ENCODE assay signal across 8 cellular contexts in the genomic region with DNA sequence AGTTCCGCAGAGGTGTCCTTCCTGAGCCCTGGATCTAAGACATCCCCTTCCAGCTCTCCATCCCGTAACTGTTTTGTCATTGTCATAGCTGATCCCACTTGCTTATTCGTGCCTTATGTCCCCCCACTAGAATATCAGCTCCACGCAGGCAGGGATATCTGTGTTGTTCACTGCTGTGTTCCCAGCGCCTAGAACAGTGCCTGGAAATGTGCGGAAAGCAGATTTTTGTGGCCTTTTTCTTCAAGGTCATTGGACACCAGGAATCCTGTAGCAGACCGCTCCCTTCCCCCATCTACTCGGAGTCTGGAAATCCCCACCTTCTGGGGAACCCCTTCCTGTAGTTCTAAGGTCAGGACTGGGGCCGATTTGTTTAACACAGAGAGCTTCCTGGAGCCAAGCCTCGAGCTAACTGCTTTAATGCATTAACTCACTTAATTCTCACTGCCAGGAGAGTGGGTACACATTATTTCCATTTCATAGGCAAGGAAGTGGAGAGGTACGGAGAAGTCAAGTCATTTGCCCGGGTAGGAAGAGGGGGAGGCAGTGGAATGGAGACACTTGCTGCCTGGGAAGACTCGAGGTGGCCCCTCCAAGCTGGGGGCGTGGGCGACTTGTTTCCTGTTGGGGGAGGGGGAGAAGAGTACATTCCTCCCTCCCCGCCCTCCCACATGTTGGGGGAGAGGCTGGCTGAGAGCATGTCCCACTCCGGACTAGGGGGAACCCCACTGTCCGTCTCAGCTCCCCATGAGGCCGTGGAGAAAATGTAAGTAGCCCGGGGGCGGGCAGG. TPM values are rescaled to one million over a fixed set of nuclear protein-coding genes. Genes with fewer than 3 reads are reported as not detected.
DNase-seq lines count a peak whose midpoint lies in the region; ATAC-seq, FAIRE-seq and TF ChIP-seq lines count a peak whose summit lies in the region.

No MANE protein-coding gene starts in this region.

- FAIRE-seq in pancreas (lab: Jason Lieb, UNC) = no peak

- H3K27me3 ChIP-seq in pancreas (no peaks in the 10 kb centered on the region), upper lobe of right lung (no peaks in the 10 kb centered on the region)

- TF ChIP-seq CTCF in pancreas (IDR thresholded peaks at IDR 0.05) (no peak), upper lobe of right lung (IDR thresholded peaks at IDR 0.05) (no peak)

- H3K27ac ChIP-seq in pancreas = peak overlapping the region; percentile 12 to 89 (median 74)
- peak overlapping the region; percentile 84 for H3K27ac ChIP-seq in upper lobe of right lung

- H3K4me3 ChIP-seq in pancreas (peak overlapping the region in 3 of 4 donors; percentile 81 to 92 (median 91)), upper lobe of right lung (peak overlapping the region; percentile 88)

- H3K36me3 ChIP-seq in pancreas (no peaks in the 10 kb centered on the region), upper lobe of right lung (no peaks in the 10 kb centered on the region)

- peak in 60 of 76 experiments; percentile 9 to 79 (median 56) for DNase-seq in HUDEP-2 (lab: John Stamatoyannopoulos, UW; ENCODE audit: unreplicated experiment in 76 of 76)
- peak; percentile 79 to 83 for DNase-seq in activated CD4-positive, alpha-beta T cell treated with anti-CD3 and anti-CD28 coated beads, Interleukin-2, amount 50 U/mL, for 48 hours
- DNase-seq in erythroblast (lab: John Stamatoyannopoulos, UW) = peak; percentile 80 to 83
- DNase-seq in pancreas = peak in 4 of 6 donors; percentile 43 to 71 (median 59)
- no peak for DNase-seq in upper lobe of right lung
- no peak for DNase-seq in NCI-H2029 treated with DMSO at 0.1 percent for 48 hours (lab: John Stamatoyannopoulos, UW)

- WGBS in pancreas, 2 donors = 31 to 32% methylated on average over 21 of the region's 21 CpGs

- H3K9me3 ChIP-seq in pancreas (no peaks in the 10 kb centered on the region), upper lobe of right lung (no peaks in the 10 kb centered on the region)

- ATAC-seq in GM18868 (IDR thresholded peaks at IDR 0.05; ENCODE audit: unreplicated experiment) = peak; percentile 12
- ATAC-seq in pancreas = peak in 2 of 4 donors; percentile 12 to 15
- ATAC-seq in upper lobe of right lung = no peak
- no peak for ATAC-seq in HG02981 (IDR thresholded peaks at IDR 0.05; ENCODE audit: unreplicated experiment)

- TF ChIP-seq POLR2A in erythroblast (IDR thresholded peaks at IDR 0.05; ENCODE audit: low read length) = peak; percentile 8

- intact Hi-C loops in pancreas (cut with DNase I) (no loop called here), upper lobe of right lung (cut with DNase I) (loop anchor here (5.0 kb wide), 1 partner anchor 48 kb away; no protein-coding TSS in a partner anchor)

- H3K4me1 ChIP-seq in pancreas (peaks cover 0 to 42% (median 6%) of the 10 kb centered on the region in 3 donors), upper lobe of right lung (peaks cover 49% of the 10 kb centered on the region)

RNA-seq across cellular contexts. Expression of a gene that starts 1.2 kb away (rescaled TPM):
- total RNA-seq in pancreas = 10 to 100 TPM in 3 of 6 donors, 1 to 10 TPM in 3; 5.4 to 15.0 (median 9.3) TPM
- 1 to 10 TPM; 2.8 to 4.1 TPM for polyA plus RNA-seq in pancreas
- 47.1 TPM for total RNA-seq in upper lobe of right lung

RNA-seq across cellular contexts. Expression of a gene that starts 35.7 kb away (rescaled TPM):
- total RNA-seq in pancreas = 10 to 100 TPM; 17.7 to 25.3 (median 18.6) TPM
- 10 to 100 TPM; 11.2 to 19.8 TPM for polyA plus RNA-seq in pancreas
- total RNA-seq in upper lobe of right lung = 25.3 TPM

Comparison
In these comparisons a context has a peak if more than half of its experiments do, and no peak if none do; other contexts are left out.
1. DNase-seq: peak in HUDEP-2 (60 of 76), activated CD4-positive, alpha-beta T cell treated with anti-CD3 and anti-CD28 coated beads, Interleukin-2, amount 50 U/mL, for 48 hours (2 of 2), erythroblast (2 of 2) and pancreas (4 of 6); none in upper lobe of right lung (single experiment) and NCI-H2029 treated with DMSO at 0.1 percent for 48 hours (single experiment).